In genomic region chr18:8803957-8804356, GRCh38 we compare ENCODE assay signal across 6 cellular contexts.
"Had no signal": no experiment of that assay in that cellular context is flagged by ENCODE, and none has a peak within 500 bp of the region (broad histone marks: within the 10 kb centered on the region; RNA-seq: fewer than 3 reads in every experiment).

No MANE protein-coding gene starts in this region.

- FAIRE-seq: H1, H54, HTR-8/SVneo had no signal

- H2AFZ ChIP-seq: GM23338 had no signal

- DNase-seq: H9, HCEC 1CT had no signal

- ATAC-seq: GM23338 had no signal

- H3K4me2 ChIP-seq: GM23338 had no signal

- H3K4me3 ChIP-seq: GM23338 had no signal
